8 cellular contexts compared by ENCODE assay signal in genomic region chr11:9015677-9016076, GRCh38. TPM values are rescaled to one million over a fixed set of nuclear protein-coding genes. Genes with fewer than 3 reads are reported as not detected.
DNase-seq lines count a peak whose midpoint lies in the region; ATAC-seq and TF ChIP-seq lines count a peak whose summit lies in the region.

No MANE protein-coding gene starts in this region.

- DNase-seq in CD14-positive monocyte (ENCODE audit: low spot score) (peak; percentile 58), KG1 (lab: John Stamatoyannopoulos, UW) (peak; percentile 47), RKO (ENCODE audit: low spot score) (peak; percentile 83), fibroblast of villous mesenchyme (ENCODE audit: low read depth) (peak; percentile 82), nucleus accumbens (lab: John Stamatoyannopoulos, UW) (peak in 40 of 56 donors; percentile 7 to 73 (median 33)), vagina (ENCODE audit: extremely low spot score in 2 of 2) (no peak)
- peak; percentile 44 for DNase-seq in activated T-helper 1 cell treated with anti-CD3 and anti-CD28 coated beads, Interleukin-12 subunit alpha, Interleukin-12 subunit beta, Interleukin-2, Interleukin-4 antibody, amounts not matched to agents 30 ng/mL and 10 ng/mL and 1 ng/mL, durations not matched to agents 14 hours and 24 hours and 36 hours (ENCODE audit: low spot score)

- no peak overlapping the region for H3K4me3 ChIP-seq in fibroblast of villous mesenchyme (ENCODE audit: low read depth, low read length)
- H3K4me3 ChIP-seq in vagina, result no peak overlapping the region

- H3K27ac ChIP-seq in vagina, result no peak overlapping the region

- no peak for TF ChIP-seq POLR2A in vagina (IDR thresholded peaks at IDR 0.05)

- H3K27me3 Mint-ChIP-seq in CD14-positive monocyte (ENCODE audit: low read depth in 3 of 3), result peaks cover 3 to 6% (median 4%) of the 10 kb centered on the region in 3 donors
- peaks cover 15% of the 10 kb centered on the region for H3K27me3 Mint-ChIP-seq in activated T-helper 1 cell treated with anti-CD3 and anti-CD28 coated beads, Interleukin-12 subunit alpha, Interleukin-12 subunit beta, Interleukin-2, Interleukin-4 antibody, amounts not matched to agents 30 ng/mL and 10 ng/mL and 1 ng/mL, durations not matched to agents 14 hours and 24 hours and 36 hours (ENCODE audit: insufficient read depth)

- TF ChIP-seq CTCF in CD14-positive monocyte (IDR thresholded peaks at IDR 0.05) (peak; percentile 82), fibroblast of villous mesenchyme (IDR thresholded peaks at IDR 0.05; ENCODE audit: insufficient read depth, low read depth, low read length) (peak; percentile 91), vagina (IDR thresholded peaks at IDR 0.05) (peak; percentile 45 to 67 (median 45))

- H3K9me3 Mint-ChIP-seq in CD14-positive monocyte, result peaks cover 0 to 6% (median 3%) of the 10 kb centered on the region in 7 donors
- no peaks in the 10 kb centered on the region for H3K9me3 Mint-ChIP-seq in activated T-helper 1 cell treated with anti-CD3 and anti-CD28 coated beads, Interleukin-12 subunit alpha, Interleukin-12 subunit beta, Interleukin-2, Interleukin-4 antibody, amounts not matched to agents 30 ng/mL and 10 ng/mL and 1 ng/mL, durations not matched to agents 14 hours and 24 hours and 36 hours

- ATAC-seq in GM19372 (IDR thresholded peaks at IDR 0.05; ENCODE audit: low read depth, unreplicated experiment), result peak; percentile 67

- H3K27me3 ChIP-seq in vagina, result no peaks in the 10 kb centered on the region

- H3K4me3 Mint-ChIP-seq in CD14-positive monocyte, result no peak overlapping the region
- no peak overlapping the region for H3K4me3 Mint-ChIP-seq in activated T-helper 1 cell treated with anti-CD3 and anti-CD28 coated beads, Interleukin-12 subunit alpha, Interleukin-12 subunit beta, Interleukin-2, Interleukin-4 antibody, amounts not matched to agents 30 ng/mL and 10 ng/mL and 1 ng/mL, durations not matched to agents 14 hours and 24 hours and 36 hours

- H3K36me3 ChIP-seq in vagina, result no peaks in the 10 kb centered on the region

- H3K9me3 ChIP-seq in vagina, result no peaks in the 10 kb centered on the region

- H3K36me3 Mint-ChIP-seq in CD14-positive monocyte, result no peaks in the 10 kb centered on the region
- peaks cover 1% of the 10 kb centered on the region for H3K36me3 Mint-ChIP-seq in activated T-helper 1 cell treated with anti-CD3 and anti-CD28 coated beads, Interleukin-12 subunit alpha, Interleukin-12 subunit beta, Interleukin-2, Interleukin-4 antibody, amounts not matched to agents 30 ng/mL and 10 ng/mL and 1 ng/mL, durations not matched to agents 14 hours and 24 hours and 36 hours (ENCODE audit: low read depth)

- H3K4me1 ChIP-seq in vagina, result peaks cover 5% of the 10 kb centered on the region

- peak overlapping the region in 1 of 7 donors; percentile 45 for H3K27ac Mint-ChIP-seq in CD14-positive monocyte
- no peak overlapping the region for H3K27ac Mint-ChIP-seq in activated T-helper 1 cell treated with anti-CD3 and anti-CD28 coated beads, Interleukin-12 subunit alpha, Interleukin-12 subunit beta, Interleukin-2, Interleukin-4 antibody, amounts not matched to agents 30 ng/mL and 10 ng/mL and 1 ng/mL, durations not matched to agents 14 hours and 24 hours and 36 hours

- peaks cover 23% of the 10 kb centered on the region for H3K4me1 Mint-ChIP-seq in CD14-positive monocyte
- peaks cover 31% of the 10 kb centered on the region for H3K4me1 Mint-ChIP-seq in activated T-helper 1 cell treated with anti-CD3 and anti-CD28 coated beads, Interleukin-12 subunit alpha, Interleukin-12 subunit beta, Interleukin-2, Interleukin-4 antibody, amounts not matched to agents 30 ng/mL and 10 ng/mL and 1 ng/mL, durations not matched to agents 14 hours and 24 hours and 36 hours (ENCODE audit: low read depth)

- intact Hi-C loops in CD14-positive monocyte (cut with micrococcal nuclease), result loop anchor here (5.0 to 10.0 kb wide), 3 partner anchors 49 to 122 kb away; partner anchors contain the start of gene TMEM9B (in 1 of the 2)
- intact Hi-C loops in activated T-helper 1 cell treated with anti-CD3 and anti-CD28 coated beads, Interleukin-12 subunit alpha, Interleukin-12 subunit beta, Interleukin-2, Interleukin-4 antibody, amounts not matched to agents 30 ng/mL and 10 ng/mL and 1 ng/mL, durations not matched to agents 14 hours and 24 hours and 36 hours (cut with micrococcal nuclease), result loop anchor here (1.0 to 2.0 kb wide), 4 partner anchors 15 to 491 kb away; no protein-coding TSS in a partner anchor
- intact Hi-C loops in vagina (cut with DNase I), result loop anchor here (2.0 kb wide), 1 partner anchor 121 kb away; no protein-coding TSS in a partner anchor

RNA-seq across cellular contexts. Expression of gene NRIP3, which starts 11.9 kb away (rescaled TPM):
- polyA plus RNA-seq in CD14-positive monocyte, result 1 to 10 TPM in 1 of 2 donors, under 1 TPM in 1; 0.28 to 1.0 TPM
- 4.4 and 4.8 TPM in 2 replicates for total RNA-seq in activated T-helper 1 cell treated with anti-CD3 and anti-CD28 coated beads, Interleukin-12 subunit alpha, Interleukin-12 subunit beta, Interleukin-2, Interleukin-4 antibody, amounts not matched to agents 30 ng/mL and 10 ng/mL and 1 ng/mL, durations not matched to agents 14 hours and 24 hours and 36 hours
- total RNA-seq in fibroblast of villous mesenchyme, result 10.8 and 20.9 TPM in 2 replicates
- total RNA-seq in vagina, result 1.2 TPM

RNA-seq across cellular contexts. Expression of gene TMEM9B, which starts 51.4 kb away (rescaled TPM):
- polyA plus RNA-seq in CD14-positive monocyte, result 100 to 1,000 TPM; 141 to 149 TPM
- total RNA-seq in activated T-helper 1 cell treated with anti-CD3 and anti-CD28 coated beads, Interleukin-12 subunit alpha, Interleukin-12 subunit beta, Interleukin-2, Interleukin-4 antibody, amounts not matched to agents 30 ng/mL and 10 ng/mL and 1 ng/mL, durations not matched to agents 14 hours and 24 hours and 36 hours, result 27.0 and 31.3 TPM in 2 replicates
- 25.4 and 43.2 TPM in 2 replicates for total RNA-seq in fibroblast of villous mesenchyme
- total RNA-seq in vagina, result 26.8 TPM

Comparison
In these comparisons a context has a peak if more than half of its experiments do, and no peak if none do; other contexts are left out.
1. DNase-seq: peak in CD14-positive monocyte (single experiment), KG1 (single experiment), RKO (single experiment), activated T-helper 1 cell treated with anti-CD3 and anti-CD28 coated beads, Interleukin-12 subunit alpha, Interleukin-12 subunit beta, Interleukin-2, Interleukin-4 antibody, amounts not matched to agents 30 ng/mL and 10 ng/mL and 1 ng/mL, durations not matched to agents 14 hours and 24 hours and 36 hours (single experiment), fibroblast of villous mesenchyme (single experiment) and nucleus accumbens (40 of 56); none in vagina (0 of 2).
2. Peak in every context shown above with its lines, with median percentiles within 50 percentile points of each other: CTCF ChIP-seq.